17 cellular contexts compared by ENCODE assay signal in the genomic region with DNA sequence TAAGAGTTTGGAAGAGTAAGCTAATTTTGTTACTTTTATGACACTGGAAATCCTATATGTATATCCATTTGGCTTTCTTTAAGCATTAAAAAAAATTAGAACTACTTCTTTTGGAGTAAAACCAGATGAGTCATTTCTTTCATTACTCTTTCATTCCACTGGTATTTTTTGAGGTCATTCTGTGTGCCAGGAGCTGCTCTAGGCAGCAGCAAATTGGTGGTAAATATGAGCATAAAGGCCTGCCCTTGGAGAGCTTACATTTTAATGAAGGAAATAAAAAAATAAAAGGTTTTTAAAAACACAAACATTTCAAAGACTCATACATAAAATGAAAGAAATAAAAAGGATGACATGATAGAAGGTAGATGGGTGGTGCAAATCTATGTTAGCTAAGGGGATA. TPM values are rescaled to one million over a fixed set of nuclear protein-coding genes. Genes with fewer than 3 reads are reported as not detected.
DNase-seq lines count a peak whose midpoint lies in the region; TF ChIP-seq lines count a peak whose summit lies in the region.
"Had no signal": no experiment of that assay in that cellular context is flagged by ENCODE, and none has a peak within 500 bp of the region (broad histone marks: within the 10 kb centered on the region; RNA-seq: fewer than 3 reads in every experiment).

No MANE protein-coding gene starts in this region.

- peaks cover 15% of the 10 kb centered on the region for H3K9me3 ChIP-seq in MG63
- H3K9me3 ChIP-seq in transverse colon, result no peaks in the 10 kb centered on the region
- H3K9me3 ChIP-seq: lower lobe of right lung, thyroid gland had no signal

- no peaks in the 10 kb centered on the region for H3K4me1 ChIP-seq in transverse colon

- in situ Hi-C loops in transverse colon (cut with MboI; ENCODE audit: low pct_ligation_motif_present in 1 of 4, low pct_unique_long_range_greater_than_20kb in 1 of 4, low sequenced_read_pairs in 3 of 4), result no loop called here

- intact Hi-C loops in transverse colon (cut with DNase I; ENCODE audit: low total_unique reads), result no loop called here

- H3K4me3 ChIP-seq in MG63, result no peak overlapping the region
- H3K4me3 ChIP-seq in choroid plexus epithelial cell (ENCODE audit: low read depth, low read length), result no peak overlapping the region
- H3K4me3 ChIP-seq in transverse colon, result no peak overlapping the region
- H3K4me3 ChIP-seq: lower lobe of right lung, PC-9, thyroid gland had no signal

- peak; percentile 16 for DNase-seq in AG20443 (ENCODE audit: low spot score)
- DNase-seq in MG63, result peak; percentile 29
- peak; percentile 60 for DNase-seq in choroid plexus epithelial cell (ENCODE audit: low read depth)
- DNase-seq in iris pigment epithelial cell (ENCODE audit: low read depth), result peak; percentile 68
- no peak for DNase-seq in transverse colon
- DNase-seq in NCI-H748 treated with DMSO at 0.1 percent for 48 hours (lab: John Stamatoyannopoulos, UW), result no peak
- no peak for DNase-seq in HT-29 (ENCODE audit: low spot score)
- DNase-seq in midbrain (lab: John Stamatoyannopoulos, UW), result no peak
- DNase-seq: activated CD8-positive, alpha-beta memory T cell treated with anti-CD3 and anti-CD28 coated beads, Interleukin-2, amount 10 ng/mL, durations not matched to agents 7 days and 5 days; activated naive CD8-positive, alpha-beta T cell treated with anti-CD3 and anti-CD28 coated beads, Interleukin-2, amount 50 U/mL, for 24 hours; caudate nucleus; lower lobe of right lung; NCI-H1436; stimulated activated CD4-positive, alpha-beta T cell treated with anti-CD3 and anti-CD28 coated beads, Interleukin-2, amount 100 ng/mL, for 24 hours; stimulated activated naive CD4-positive, alpha-beta T cell treated with Interleukin-2 at 50 U/mL for 16 hours; thyroid gland had no signal

- TF ChIP-seq EP300 in transverse colon (IDR thresholded peaks at IDR 0.05; ENCODE audit: low read depth), result no peak

- H3K36me3 ChIP-seq in MG63 (peaks cover 20% of the 10 kb centered on the region), transverse colon (no peaks in the 10 kb centered on the region)
- H3K36me3 ChIP-seq: lower lobe of right lung, thyroid gland had no signal

- H3K27me3 ChIP-seq in MG63, result no peaks in the 10 kb centered on the region
- no peaks in the 10 kb centered on the region for H3K27me3 ChIP-seq in transverse colon
- H3K27me3 ChIP-seq: thyroid gland had no signal

- no peak for TF ChIP-seq CTCF in choroid plexus epithelial cell (conservative IDR thresholded peaks at IDR 0.05; ENCODE audit: low read depth, low read length)
- TF ChIP-seq CTCF in transverse colon (IDR thresholded peaks at IDR 0.05), result no peak

- H3K27ac ChIP-seq in transverse colon, result no peak overlapping the region
- H3K27ac ChIP-seq: lower lobe of right lung, thyroid gland had no signal

- no peak for TF ChIP-seq POLR2A in transverse colon (IDR thresholded peaks at IDR 0.05)

RNA-seq across cellular contexts. Expression of gene MID1, which starts 37.4 kb away (rescaled TPM):
- total RNA-seq in MG63 (2014; rRNA removed; shearing (Covaris generic); ENCODE audit: low replicate concordance), result 5.2 and 7.0 TPM in 2 replicates
- 10 to 100 TPM; 27.0 to 85.2 (median 37.7) TPM for total RNA-seq in transverse colon
- total RNA-seq in HT-29 (2014; rRNA removed; shearing (Covaris generic)), result 5.5 and 5.7 TPM in 2 replicates

Comparison
In these comparisons a context has a peak if more than half of its experiments do, and no peak if none do; other contexts are left out.
1. DNase-seq: peak in AG20443 (single experiment), MG63 (single experiment), choroid plexus epithelial cell (single experiment) and iris pigment epithelial cell (single experiment); none in transverse colon (single experiment), NCI-H748 treated with DMSO at 0.1 percent for 48 hours (single experiment), HT-29 (single experiment) and midbrain (single experiment).